Comparison of ENCODE assay signal across 9 cellular contexts in the genomic region with DNA sequence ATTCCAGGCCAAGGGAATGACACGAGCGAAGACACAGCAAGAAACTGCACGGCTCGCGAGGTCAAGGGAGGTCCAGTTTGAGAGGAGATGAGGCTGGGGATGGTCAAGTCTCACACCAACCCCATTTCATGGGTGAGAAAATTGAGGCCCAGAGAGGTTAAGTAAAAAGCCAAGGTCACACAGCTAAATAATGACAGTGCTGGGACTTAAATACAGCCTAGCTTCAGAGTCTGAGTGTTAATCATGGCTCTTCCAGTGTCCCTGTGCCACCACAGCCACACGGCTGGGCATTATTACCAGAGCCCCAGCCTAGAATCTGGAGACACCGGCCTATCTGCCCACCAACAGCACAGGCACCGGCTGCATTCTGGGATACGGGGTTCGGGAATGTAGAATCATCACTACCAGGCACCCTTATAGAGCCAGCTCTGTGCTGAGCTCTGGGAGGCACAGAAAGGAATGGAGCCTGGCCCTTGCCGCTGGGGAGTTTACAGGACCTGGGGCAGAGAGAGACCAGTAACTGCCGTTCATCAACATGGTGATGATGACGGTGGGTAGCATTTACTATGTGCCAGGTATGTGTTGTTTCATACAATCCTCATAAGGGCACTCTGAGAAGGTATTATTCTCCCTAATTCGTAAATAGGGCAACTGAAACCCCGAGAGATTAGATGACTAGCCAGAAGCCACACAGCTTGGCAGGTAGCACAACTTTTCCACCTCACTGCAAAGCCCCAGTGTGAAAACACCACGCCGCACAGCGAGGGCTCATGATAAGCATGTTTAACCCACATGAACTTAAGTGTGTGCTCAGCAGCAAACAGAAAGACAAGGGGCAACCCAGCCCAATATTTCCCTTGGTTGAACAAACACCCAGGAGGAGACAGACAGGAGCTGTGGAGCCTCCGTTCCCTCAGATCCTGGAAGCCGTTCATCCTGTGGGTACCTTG. TPM values are rescaled to one million over a fixed set of nuclear protein-coding genes. Genes with fewer than 3 reads are reported as not detected.
DNase-seq lines count a peak whose midpoint lies in the region; ATAC-seq and TF ChIP-seq lines count a peak whose summit lies in the region.
"Had no signal": no experiment of that assay in that cellular context is flagged by ENCODE, and none has a peak within 500 bp of the region (broad histone marks: within the 10 kb centered on the region; RNA-seq: fewer than 3 reads in every experiment).

No MANE protein-coding gene starts in this region.

- peak; percentile 56 for DNase-seq in Jurkat, Clone E6-1 (ENCODE audit: low read depth, low spot score)
- DNase-seq in activated naive CD4-positive, alpha-beta T cell treated with anti-CD3 and anti-CD28 coated beads, Interleukin-2, amount 10 ng/mL, durations not matched to agents 7 days and 5 days = peak; percentile 73
- peak; percentile 71 for DNase-seq in stimulated activated CD4-positive, alpha-beta T cell treated with anti-CD3 and anti-CD28 coated beads, Interleukin-4, amount 100 ng/mL, for 1 hour
- no peak for DNase-seq in RKO (ENCODE audit: low spot score)
- no peak for DNase-seq in HEK293T (ENCODE audit: extremely low spot score)
- DNase-seq in NCI-H2196 (lab: John Stamatoyannopoulos, UW; ENCODE audit: unreplicated experiment) = no peak
- DNase-seq: NCI-H2081 had no signal

- H3K4me1 Mint-ChIP-seq in activated naive CD4-positive, alpha-beta T cell treated with anti-CD3 and anti-CD28 coated beads, Interleukin-2, amount 10 ng/mL, durations not matched to agents 7 days and 5 days = peaks cover 86% of the 10 kb centered on the region

- CTCF ChIA-PET in activated naive CD4-positive, alpha-beta T cell treated with anti-CD3 and anti-CD28 coated beads, Interleukin-2, amount 10 ng/mL, durations not matched to agents 7 days and 5 days (lab: Charles Lee) = interaction anchor here (0.9 to 1.3 kb wide), 6 partner anchors 12 to 88 kb away, joined by 3 to 5 read pairs (median 4); no protein-coding TSS in a partner anchor
- CTCF ChIA-PET in HEK293T (lab: Yijun Ruan, JAX) = interaction anchor here (0.5 kb wide), 1 partner anchor 24 kb away, joined by 3 read pairs; no protein-coding TSS in a partner anchor

- peaks cover 55% of the 10 kb centered on the region for H3K36me3 Mint-ChIP-seq in activated naive CD4-positive, alpha-beta T cell treated with anti-CD3 and anti-CD28 coated beads, Interleukin-2, amount 10 ng/mL, durations not matched to agents 7 days and 5 days

- peak; percentile 46 to 52 for ATAC-seq in activated CD4-positive, CD25-positive, alpha-beta regulatory T cell treated with anti-CD3 and anti-CD28 coated beads, Interleukin-2, amount 50 U/mL, for 24 hours
- ATAC-seq in GM21528 (IDR thresholded peaks at IDR 0.05; ENCODE audit: low FRiP score, unreplicated experiment) = no peak

- H3K9me3 Mint-ChIP-seq in activated naive CD4-positive, alpha-beta T cell treated with anti-CD3 and anti-CD28 coated beads, Interleukin-2, amount 10 ng/mL, durations not matched to agents 7 days and 5 days = peaks cover 3% of the 10 kb centered on the region

- POLR2A ChIA-PET in HEK293T (lab: Yijun Ruan, JAX) = no interaction called here

- H3K27ac Mint-ChIP-seq in activated naive CD4-positive, alpha-beta T cell treated with anti-CD3 and anti-CD28 coated beads, Interleukin-2, amount 10 ng/mL, durations not matched to agents 7 days and 5 days = peak overlapping the region; percentile 94

- H3K27me3 Mint-ChIP-seq in activated naive CD4-positive, alpha-beta T cell treated with anti-CD3 and anti-CD28 coated beads, Interleukin-2, amount 10 ng/mL, durations not matched to agents 7 days and 5 days = no peaks in the 10 kb centered on the region

- H3K4me3 ChIP-seq in Jurkat, Clone E6-1 (ENCODE audit: low read length) = no peak overlapping the region

- peak overlapping the region; percentile 73 for H3K4me3 Mint-ChIP-seq in activated naive CD4-positive, alpha-beta T cell treated with anti-CD3 and anti-CD28 coated beads, Interleukin-2, amount 10 ng/mL, durations not matched to agents 7 days and 5 days

TF ChIP-seq in HEK293T, 16 proteins besides CTCF, POLR2A, EP300 and RAD21:
- TF ChIP-seq SP1 (IDR thresholded peaks at IDR 0.05) (no peak), FOXM1 (IDR thresholded peaks at IDR 0.05; ENCODE audit: borderline replicate concordance) (no peak), LEF1 (IDR thresholded peaks at IDR 0.05; ENCODE audit: borderline replicate concordance) (no peak), BHLHE40 (IDR thresholded peaks at IDR 0.05; ENCODE audit: borderline replicate concordance) (no peak), FOXA1 (IDR thresholded peaks at IDR 0.05) (no peak), NFRKB (IDR thresholded peaks at IDR 0.05) (no peak), CTBP1 (IDR thresholded peaks at IDR 0.05; ENCODE audit: borderline replicate concordance) (no peak), ELF4 (IDR thresholded peaks at IDR 0.05) (no peak), FOXK2 (IDR thresholded peaks at IDR 0.05) (no peak), SUZ12 (IDR thresholded peaks at IDR 0.05) (no peak), TARDBP (IDR thresholded peaks at IDR 0.05) (no peak), ZNF384 (IDR thresholded peaks at IDR 0.05) (no peak), HDGF (IDR thresholded peaks at IDR 0.05; ENCODE audit: borderline replicate concordance) (no peak), L3MBTL2 (conservative IDR thresholded peaks at IDR 0.05) (no peak), ARNT (IDR thresholded peaks at IDR 0.05) (no peak)
- TF ChIP-seq, protein P1, sequence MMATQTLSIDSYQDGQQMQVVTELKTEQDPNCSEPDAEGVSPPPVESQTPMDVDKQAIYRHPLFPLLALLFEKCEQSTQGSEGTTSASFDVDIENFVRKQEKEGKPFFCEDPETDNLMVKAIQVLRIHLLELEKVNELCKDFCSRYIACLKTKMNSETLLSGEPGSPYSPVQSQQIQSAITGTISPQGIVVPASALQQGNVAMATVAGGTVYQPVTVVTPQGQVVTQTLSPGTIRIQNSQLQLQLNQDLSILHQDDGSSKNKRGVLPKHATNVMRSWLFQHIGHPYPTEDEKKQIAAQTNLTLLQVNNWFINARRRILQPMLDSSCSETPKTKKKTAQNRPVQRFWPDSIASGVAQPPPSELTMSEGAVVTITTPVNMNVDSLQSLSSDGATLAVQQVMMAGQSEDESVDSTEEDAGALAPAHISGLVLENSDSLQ (IDR thresholded peaks at IDR 0.05) = no peak

RNA-seq across cellular contexts. Expression of a gene that starts 51.9 kb away (rescaled TPM):
- polyA plus RNA-seq in Jurkat, Clone E6-1 (2012; ENCODE audit: insufficient read depth, insufficient read length) = 29.8 TPM

Comparison
In these comparisons a context has a peak if more than half of its experiments do, and no peak if none do; other contexts are left out.
1. DNase-seq: peak in Jurkat, Clone E6-1 (single experiment), activated naive CD4-positive, alpha-beta T cell treated with anti-CD3 and anti-CD28 coated beads, Interleukin-2, amount 10 ng/mL, durations not matched to agents 7 days and 5 days (single experiment) and stimulated activated CD4-positive, alpha-beta T cell treated with anti-CD3 and anti-CD28 coated beads, Interleukin-4, amount 100 ng/mL, for 1 hour (single experiment); none in RKO (single experiment), HEK293T (single experiment) and NCI-H2196 (single experiment).